1 cellular context compared by ENCODE assay signal in genomic region chr16:86587955-86588354, GRCh38.
TF ChIP-seq lines count a peak whose summit lies in the region.

No MANE protein-coding gene starts in this region.

TF ChIP-seq in HEK293, 187 proteins besides CTCF, POLR2A, EP300 and RAD21:
- TF ChIP-seq ZNF513 (tag by site-specific recombination; IDR thresholded peaks at IDR 0.05) = peak; percentile 98
